In genomic region chr4:53866055-53866454, GRCh38 we compare ENCODE assay signal across 30 cellular contexts.
"Had no signal": no experiment of that assay in that cellular context is flagged by ENCODE, and none has a peak within 500 bp of the region (broad histone marks: within the 10 kb centered on the region; RNA-seq: fewer than 3 reads in every experiment).

No MANE protein-coding gene starts in this region.

- H3K9me3 ChIP-seq: body of pancreas had no signal

- FAIRE-seq: colon, frontal cortex had no signal

- H3K27ac ChIP-seq: body of pancreas, epithelial cell of prostate, VCaP had no signal

- H3K27ac Mint-ChIP-seq: activated CD8-positive, alpha-beta T cell treated with anti-CD3 and anti-CD28 coated beads for 36 hours; activated naive CD8-positive, alpha-beta T cell; activated T-helper 17 cell treated with anti-CD3 and anti-CD28 coated beads, Interleukin-2, amount 50 U/mL, for 72 hours; effector memory CD8-positive, alpha-beta T cell; WTC11 had no signal

- DNase-seq: activated CD4-positive, alpha-beta T cell treated with anti-CD3 and anti-CD28 coated beads for 1 hour; activated CD4-positive, alpha-beta T cell treated with anti-CD3 and anti-CD28 coated beads for 4 hours; activated CD4-positive, alpha-beta T cell treated with anti-CD3 and anti-CD28 coated beads, Interleukin-2, amount 50 U/mL, for 1 hour; activated CD4-positive, alpha-beta T cell treated with anti-CD3 and anti-CD28 coated beads, Interleukin-2, amount 50 U/mL, for 48 hours; activated CD8-positive, alpha-beta memory T cell treated with anti-CD3 and anti-CD28 coated beads for 24 hours; activated CD8-positive, alpha-beta T cell treated with anti-CD3 and anti-CD28 coated beads for 36 hours; activated effector memory CD4-positive, alpha-beta T cell treated with Interleukin-2 at 50 U/mL for 16 hours; activated gamma-delta T cell treated with Interleukin-2 at 50 U/mL for 16 hours; activated naive CD4-positive, alpha-beta T cell treated with anti-CD3 and anti-CD28 coated beads, Interleukin-2, amount 50 U/mL, for 16 hours; activated naive CD4-positive, alpha-beta T cell treated with Interleukin-2 at 50 U/mL for 16 hours; activated T-cell treated with anti-CD3 and anti-CD28 coated beads, Interleukin-2, amount 50 U/mL, for 4 hours; amygdala; aorta; body of pancreas; caudate nucleus; cortex of kidney; dermis blood vessel endothelial cell; effector CD4-positive, alpha-beta T cell; effector memory CD8-positive, alpha-beta T cell; foreskin fibroblast; head of caudate nucleus; hippocampal formation; T-helper 2 cell had no signal

- ATAC-seq: activated CD8-positive, alpha-beta T cell treated with anti-CD3 and anti-CD28 coated beads for 36 hours; activated T-cell treated with anti-CD3 and anti-CD28 coated beads, Interleukin-2, amount 50 U/mL, for 4 hours; activated T-helper 17 cell treated with anti-CD3 and anti-CD28 coated beads, Interleukin-2, amount 50 U/mL, for 72 hours; body of pancreas; effector memory CD8-positive, alpha-beta T cell had no signal

- H3K4me1 Mint-ChIP-seq: activated T-helper 17 cell treated with anti-CD3 and anti-CD28 coated beads, Interleukin-2, amount 50 U/mL, for 72 hours had no signal

- H3K4me3 ChIP-seq: body of pancreas had no signal

- H3K27me3 ChIP-seq: body of pancreas had no signal

- H3K4me3 Mint-ChIP-seq: activated CD8-positive, alpha-beta T cell treated with anti-CD3 and anti-CD28 coated beads for 36 hours; activated naive CD8-positive, alpha-beta T cell; activated T-cell treated with anti-CD3 and anti-CD28 coated beads, Interleukin-2, amount 50 U/mL, for 4 hours; activated T-helper 17 cell treated with anti-CD3 and anti-CD28 coated beads, Interleukin-2, amount 50 U/mL, for 72 hours; effector memory CD8-positive, alpha-beta T cell; WTC11 had no signal

- H3K36me3 Mint-ChIP-seq: activated naive CD8-positive, alpha-beta T cell; WTC11 had no signal

- H3K27me3 Mint-ChIP-seq: activated CD8-positive, alpha-beta T cell treated with anti-CD3 and anti-CD28 coated beads for 36 hours had no signal

- H3K4me1 ChIP-seq: body of pancreas had no signal

- H3K9me3 Mint-ChIP-seq: activated CD8-positive, alpha-beta T cell treated with anti-CD3 and anti-CD28 coated beads for 36 hours; activated T-cell treated with anti-CD3 and anti-CD28 coated beads, Interleukin-2, amount 50 U/mL, for 4 hours; activated T-helper 17 cell treated with anti-CD3 and anti-CD28 coated beads, Interleukin-2, amount 50 U/mL, for 72 hours; effector memory CD8-positive, alpha-beta T cell had no signal
